19 cellular contexts compared by ENCODE assay signal in the genomic region with DNA sequence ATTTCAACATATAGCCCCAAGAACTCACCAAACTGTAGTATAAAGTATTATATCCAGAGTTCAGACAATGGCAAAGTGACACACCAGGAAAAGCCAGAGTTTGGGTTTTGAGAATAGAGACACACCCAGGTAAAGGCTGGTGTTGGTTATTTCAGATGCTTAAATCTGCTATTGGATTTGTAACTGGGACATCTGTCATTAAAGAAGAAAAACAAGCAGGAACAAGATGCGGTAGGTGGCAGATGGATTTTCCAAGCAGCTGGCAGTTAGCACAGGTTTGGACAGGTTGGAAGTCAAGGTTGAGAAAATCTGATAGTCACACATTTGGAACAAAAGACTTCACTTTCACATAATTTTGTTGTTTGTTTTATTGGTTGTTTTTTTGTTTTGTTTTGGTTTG.
"Had no signal": no experiment of that assay in that cellular context is flagged by ENCODE, and none has a peak within 500 bp of the region (broad histone marks: within the 10 kb centered on the region; RNA-seq: fewer than 3 reads in every experiment).

No MANE protein-coding gene starts in this region.

- H3K27me3 ChIP-seq: cardiac muscle cell, right lobe of liver, stomach, vagina had no signal

- H3K4me1 ChIP-seq: parathyroid adenoma, right lobe of liver had no signal

- ATAC-seq: activated CD4-positive, alpha-beta T cell treated with anti-CD3 and anti-CD28 coated beads for 36 hours; right lobe of liver; stimulated activated effector memory CD8-positive, alpha-beta T cell treated with anti-CD3 and anti-CD28 coated beads, Interleukin-12 subunit alpha, Interleukin-12 subunit beta, amount 100 ng/mL, for 72 hours; WTC11 had no signal

- H3K4me3 ChIP-seq: cardiac muscle cell, lung, right lobe of liver, stomach, vagina had no signal

- H3K36me3 ChIP-seq: cardiac muscle cell, right lobe of liver, stomach, vagina had no signal

- DNase-seq: activated CD4-positive, alpha-beta T cell treated with anti-CD3 and anti-CD28 coated beads for 36 hours; activated CD4-positive, alpha-beta T cell treated with anti-CD3 and anti-CD28 coated beads, Interleukin-2, amount 50 U/mL, for 48 hours; activated gamma-delta T cell treated with Interleukin-2 at 50 U/mL for 16 hours; effector CD8-positive, alpha-beta T cell; foreskin fibroblast; hypothalamus; islet precursor cell; midbrain; right lobe of liver; small intestine; stimulated activated CD4-positive, alpha-beta T cell treated with anti-CD3 and anti-CD28 coated beads, Interleukin-4, amount 100 ng/mL, for 24 hours; stomach; trophoblast cell had no signal

- H3K9me3 ChIP-seq: right lobe of liver, stomach, vagina had no signal

- H3K79me2 ChIP-seq: parathyroid adenoma had no signal

- H2AFZ ChIP-seq: parathyroid adenoma had no signal

- H3K27ac ChIP-seq: cardiac muscle cell, parathyroid adenoma, right lobe of liver, stomach, vagina had no signal
